ENCODE assay signal across 9 cellular contexts in genomic region chr6:150813319-150813992, GRCh38. TPM values are rescaled to one million over a fixed set of nuclear protein-coding genes. Genes with fewer than 3 reads are reported as not detected.
A peak's percentile ranks its signal among the peaks of the same experiment; 100 is the strongest.
DNase-seq lines count a peak whose midpoint lies in the region; ATAC-seq and FAIRE-seq lines count a peak whose summit lies in the region.
"Had no signal": no experiment of that assay in that cellular context is flagged by ENCODE, and none has a peak within 500 bp of the region (broad histone marks: within the 10 kb centered on the region; RNA-seq: fewer than 3 reads in every experiment).

No MANE protein-coding gene starts in this region.

- H3K4me2 ChIP-seq in mesendoderm (ENCODE audit: low read length): no peak overlapping the region

- no peaks in the 10 kb centered on the region for H3K79me2 ChIP-seq in mesendoderm (ENCODE audit: control insufficient read depth, insufficient read depth, low read length)

- no peak overlapping the region for H3K4ac ChIP-seq in mesendoderm (ENCODE audit: low read depth, low read length)

- no peak overlapping the region for H3K4me3 Mint-ChIP-seq in CD4-positive, CD25-positive, alpha-beta regulatory T cell
- no peak overlapping the region for H3K4me3 Mint-ChIP-seq in activated naive CD8-positive, alpha-beta T cell treated with anti-CD3 and anti-CD28 coated beads for 36 hours
- H3K4me3 Mint-ChIP-seq: dendritic cell treated with granulocyte-macrophage colony-stimulating factor and Interleukin-4, amounts not matched to agents 40 ng/mL and 50 ng/mL, for 4 days had no signal

- no peaks in the 10 kb centered on the region for H3K9me3 Mint-ChIP-seq in CD4-positive, CD25-positive, alpha-beta regulatory T cell
- no peaks in the 10 kb centered on the region for H3K9me3 Mint-ChIP-seq in activated naive CD8-positive, alpha-beta T cell treated with anti-CD3 and anti-CD28 coated beads for 36 hours
- H3K9me3 Mint-ChIP-seq: dendritic cell treated with granulocyte-macrophage colony-stimulating factor and Interleukin-4, amounts not matched to agents 40 ng/mL and 50 ng/mL, for 4 days had no signal

- no peaks in the 10 kb centered on the region for H3K36me3 ChIP-seq in CD4-positive, CD25-positive, alpha-beta regulatory T cell (ENCODE audit: control insufficient read depth, insufficient read depth, low read length)
- H3K36me3 ChIP-seq in mesendoderm (ENCODE audit: control insufficient read depth, insufficient read depth, low read length): no peaks in the 10 kb centered on the region
- peaks cover 0 to 5% of the 10 kb centered on the region in 2 donors for H3K36me3 ChIP-seq in small intestine (ENCODE audit: control insufficient read depth in 2 of 2, insufficient read depth in 2 of 2, low read length in 2 of 2)

- no peak overlapping the region for H4K5ac ChIP-seq in mesendoderm (ENCODE audit: low read length)

- H3K27me3 Mint-ChIP-seq in CD4-positive, CD25-positive, alpha-beta regulatory T cell: no peaks in the 10 kb centered on the region
- H3K27me3 Mint-ChIP-seq in activated naive CD8-positive, alpha-beta T cell treated with anti-CD3 and anti-CD28 coated beads for 36 hours: peaks cover 13% of the 10 kb centered on the region

- no peak overlapping the region for H4K8ac ChIP-seq in mesendoderm (ENCODE audit: low read depth, low read length)

- no peaks in the 10 kb centered on the region for H3K79me1 ChIP-seq in mesendoderm (ENCODE audit: low read length)

- DNase-seq in CD4-positive, CD25-positive, alpha-beta regulatory T cell: peak in 1 of 3 donors; percentile 3
- DNase-seq in GM19240 (ENCODE audit: insufficient read length, low spot score) (peak; percentile 17), mesendoderm (peak; percentile 5), CD1c-positive myeloid dendritic cell (ENCODE audit: extremely low spot score) (no peak), small intestine (no peak), G401 (ENCODE audit: low spot score) (no peak)
- DNase-seq in activated naive CD8-positive, alpha-beta T cell treated with anti-CD3 and anti-CD28 coated beads for 36 hours: peak; percentile 39

- no CpG with 5 or more reads among the region's 9 CpGs for WGBS in mesendoderm (ENCODE audit: extremely low coverage, insufficient coverage, low lambda C conversion rate)
- WGBS in small intestine, 3 donors: 25 to 40% (median 28%) methylated on average over 9 of the region's 9 CpGs

- no peak overlapping the region for H3K18ac ChIP-seq in mesendoderm (ENCODE audit: low read length)

- no peak overlapping the region for H2BK5ac ChIP-seq in mesendoderm (ENCODE audit: low read length)

- no peak overlapping the region for H2AK5ac ChIP-seq in mesendoderm (ENCODE audit: low read length)

- no peaks in the 10 kb centered on the region for H3K27me3 ChIP-seq in CD4-positive, CD25-positive, alpha-beta regulatory T cell (ENCODE audit: control insufficient read depth, insufficient read depth, low read length)
- no peaks in the 10 kb centered on the region for H3K27me3 ChIP-seq in mesendoderm (ENCODE audit: insufficient read depth, low read length, poor library complexity)
- no peaks in the 10 kb centered on the region for H3K27me3 ChIP-seq in small intestine (ENCODE audit: control insufficient read depth in 2 of 2, insufficient read depth in 2 of 2, low read length in 2 of 2)

- H3K4me3 ChIP-seq in CD4-positive, CD25-positive, alpha-beta regulatory T cell (ENCODE audit: low read depth, low read length): no peak overlapping the region
- no peak overlapping the region for H3K4me3 ChIP-seq in mesendoderm (ENCODE audit: low read length)
- H3K4me3 ChIP-seq in small intestine (ENCODE audit: low read depth in 1 of 2, low read length in 2 of 2): no peak overlapping the region

- peak overlapping the region; percentile 15 to 83 (median 29) for H3K27ac Mint-ChIP-seq in CD4-positive, CD25-positive, alpha-beta regulatory T cell
- peak overlapping the region; percentile 71 for H3K27ac Mint-ChIP-seq in activated naive CD8-positive, alpha-beta T cell treated with anti-CD3 and anti-CD28 coated beads for 36 hours
- H3K27ac Mint-ChIP-seq: dendritic cell treated with granulocyte-macrophage colony-stimulating factor and Interleukin-4, amounts not matched to agents 40 ng/mL and 50 ng/mL, for 4 days had no signal

- H2BK120ac ChIP-seq in mesendoderm (ENCODE audit: low read depth, low read length): no peak overlapping the region

- H3K9me3 ChIP-seq in CD4-positive, CD25-positive, alpha-beta regulatory T cell (ENCODE audit: control insufficient read depth in 2 of 2, low read length in 2 of 2): no peaks in the 10 kb centered on the region
- H3K9me3 ChIP-seq in small intestine (ENCODE audit: control insufficient read depth, low read depth): no peaks in the 10 kb centered on the region

- ATAC-seq in CD4-positive, CD25-positive, alpha-beta regulatory T cell (ENCODE audit: low read depth in 2 of 2): peak in 1 of 2 donors; percentile 35
- ATAC-seq in HG03442 (IDR thresholded peaks at IDR 0.05; ENCODE audit: unreplicated experiment): peak; percentile 48

- no peak overlapping the region for H3K23ac ChIP-seq in mesendoderm (ENCODE audit: low read length)

- H3K56ac ChIP-seq in mesendoderm (ENCODE audit: low read length): no peak overlapping the region

- no peak for FAIRE-seq in small intestine (lab: Jason Lieb, UNC)

- no peaks in the 10 kb centered on the region for H3K4me1 ChIP-seq in CD4-positive, CD25-positive, alpha-beta regulatory T cell (ENCODE audit: control insufficient read depth, insufficient read depth, low read length, poor library complexity, severe bottlenecking)
- no peaks in the 10 kb centered on the region for H3K4me1 ChIP-seq in mesendoderm (ENCODE audit: control insufficient read depth, low read depth, low read length)
- H3K4me1 ChIP-seq in small intestine (ENCODE audit: control insufficient read depth in 2 of 2, insufficient read depth in 1 of 2, low read depth in 1 of 2, low read length in 1 of 2): peaks cover 0 to 3% of the 10 kb centered on the region in 2 donors

- in situ Hi-C loops in G401 (cut with HindIII; ENCODE audit: low sequenced_read_pairs): no loop called here

- peaks cover 5 to 10% (median 6%) of the 10 kb centered on the region in 4 donors for H3K4me1 Mint-ChIP-seq in CD4-positive, CD25-positive, alpha-beta regulatory T cell
- peaks cover 17% of the 10 kb centered on the region for H3K4me1 Mint-ChIP-seq in activated naive CD8-positive, alpha-beta T cell treated with anti-CD3 and anti-CD28 coated beads for 36 hours

- H3K9ac ChIP-seq in mesendoderm (ENCODE audit: low read length): no peak overlapping the region

- no peak overlapping the region for H2BK15ac ChIP-seq in mesendoderm (replicated peaks; ENCODE audit: low read depth)

- H3K27ac ChIP-seq in CD4-positive, CD25-positive, alpha-beta regulatory T cell (ENCODE audit: insufficient read depth, low read length, poor library complexity, severe bottlenecking): no peak overlapping the region
- H3K27ac ChIP-seq in mesendoderm (ENCODE audit: low read depth, low read length) (no peak overlapping the region), small intestine (ENCODE audit: low read depth in 1 of 2, low read length in 1 of 2) (peak overlapping the region in 1 of 2 donors; percentile 48)

- H3K36me3 Mint-ChIP-seq in CD4-positive, CD25-positive, alpha-beta regulatory T cell: no peaks in the 10 kb centered on the region
- no peaks in the 10 kb centered on the region for H3K36me3 Mint-ChIP-seq in activated naive CD8-positive, alpha-beta T cell treated with anti-CD3 and anti-CD28 coated beads for 36 hours

RNA-seq across cellular contexts. Expression of gene MTHFD1L, which starts 52.0 kb away (rescaled TPM):
- 11.1 TPM for total RNA-seq in CD4-positive, CD25-positive, alpha-beta regulatory T cell
- 1 to 10 TPM; 2.0 to 4.3 (median 3.2) TPM for polyA plus RNA-seq in CD4-positive, CD25-positive, alpha-beta regulatory T cell
- 100 to 1,000 TPM; 138 to 155 TPM for total RNA-seq in activated naive CD8-positive, alpha-beta T cell treated with anti-CD3 and anti-CD28 coated beads for 36 hours
- polyA plus RNA-seq in mesendoderm (2013, experiment 1 of 2): 66.0 TPM
- 66.3 TPM for polyA plus RNA-seq in mesendoderm (2013, experiment 2 of 2)
- 10 to 100 TPM in 1 of 3 donors, 1 to 10 TPM in 1, under 1 TPM in 1; 0.89 to 14.2 (median 1.6) TPM for polyA plus RNA-seq in small intestine
- 39.2 and 59.6 TPM in 2 replicates for total RNA-seq in G401 (2014; rRNA removed; shearing (Covaris generic))

Comparison
In these comparisons a context has a peak if more than half of its experiments do, and no peak if none do; other contexts are left out.
1. DNase-seq: peak in GM19240 (single experiment), activated naive CD8-positive, alpha-beta T cell treated with anti-CD3 and anti-CD28 coated beads for 36 hours (single experiment) and mesendoderm (single experiment); none in CD1c-positive myeloid dendritic cell (single experiment), small intestine (single experiment) and G401 (single experiment).